23 cellular contexts compared by ENCODE assay signal in genomic region chr3:66986406-66986805, GRCh38.
"Had no signal": no experiment of that assay in that cellular context is flagged by ENCODE, and none has a peak within 500 bp of the region (broad histone marks: within the 10 kb centered on the region; RNA-seq: fewer than 3 reads in every experiment).

No MANE protein-coding gene starts in this region.

- FAIRE-seq: colon, endothelial cell of umbilical vein, islet of Langerhans, keratinocyte had no signal

- H3K36me3 ChIP-seq: esophagus muscularis mucosa, gastrocnemius medialis, heart right ventricle, left lung, lower lobe of right lung had no signal

- H3K9me3 ChIP-seq: esophagus muscularis mucosa, gastrocnemius medialis, heart right ventricle, left lung, lower lobe of right lung, mucosa of descending colon had no signal

- H3K4me3 ChIP-seq: coronary artery, dorsolateral prefrontal cortex, esophagus muscularis mucosa, gastrocnemius medialis, heart right ventricle, left lung, lower lobe of right lung, mucosa of descending colon had no signal

- DNase-seq: dermis blood vessel endothelial cell; dorsolateral prefrontal cortex; effector CD4-positive, alpha-beta T cell; effector memory CD4-positive, alpha-beta T cell; foreskin melanocyte; gastrocnemius medialis; glutamatergic neuron; head of caudate nucleus; heart right ventricle; hippocampal formation; left cardiac atrium; left lung; left ventricle myocardium superior; lower lobe of right lung; mesenchymal stem cell; mucosa of descending colon; naive B cell had no signal

- H3K27ac ChIP-seq: coronary artery, dorsolateral prefrontal cortex, esophagus muscularis mucosa, gastrocnemius medialis, heart right ventricle, left lung, lower lobe of right lung had no signal

- H3K4me1 ChIP-seq: esophagus muscularis mucosa, gastrocnemius medialis, heart right ventricle, left lung, lower lobe of right lung had no signal

- H3K27me3 ChIP-seq: esophagus muscularis mucosa, gastrocnemius medialis, left lung had no signal

- ATAC-seq: gastrocnemius medialis, heart right ventricle, left cardiac atrium, left lung, left ventricle myocardium superior, lower lobe of right lung, mucosa of descending colon had no signal
